8 cellular contexts compared by ENCODE assay signal in the genomic region with DNA sequence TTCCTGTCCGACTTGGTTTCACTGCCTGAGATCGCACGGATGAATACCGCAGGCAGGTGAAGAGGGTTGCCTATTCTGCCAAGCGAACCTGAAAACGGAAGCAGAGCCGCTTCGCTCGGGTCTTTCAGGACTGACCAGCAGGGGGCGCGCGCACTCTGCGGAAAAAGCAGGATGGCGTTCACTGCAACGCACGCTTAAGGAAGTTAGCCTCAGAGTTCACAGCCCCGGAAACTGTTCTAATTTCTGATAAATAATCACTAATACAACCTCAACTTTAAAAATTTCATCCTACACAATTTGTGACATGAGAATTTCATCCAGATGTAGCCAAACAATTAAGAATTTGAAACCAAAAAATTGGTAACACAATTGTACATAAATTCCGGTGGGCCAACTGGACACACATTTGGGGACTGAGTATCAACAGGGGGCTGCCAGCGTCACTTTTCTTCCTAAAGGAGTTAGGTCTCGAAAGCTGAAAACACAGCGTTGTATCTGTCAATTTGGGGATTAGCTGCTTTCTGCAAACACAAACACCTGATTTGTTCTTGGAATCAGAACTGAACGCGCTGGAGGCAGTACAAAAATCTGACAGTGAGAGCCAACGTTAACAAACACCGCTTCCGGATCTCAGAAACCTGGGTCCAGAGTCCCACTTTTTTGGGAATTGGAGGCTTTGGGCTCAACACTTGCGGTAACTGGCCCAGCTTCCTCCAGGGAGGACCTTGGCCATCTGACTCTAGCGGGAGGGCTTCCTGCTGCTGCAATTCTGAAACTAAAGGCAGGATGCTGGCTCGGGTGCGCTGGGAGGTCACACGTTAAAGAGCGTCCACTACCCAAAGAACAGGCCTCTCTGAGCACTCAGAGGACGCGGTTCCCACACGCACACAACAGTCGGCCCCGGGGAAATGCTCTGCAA.
A peak's percentile ranks its signal among the peaks of the same experiment; 100 is the strongest.
DNase-seq lines count a peak whose midpoint lies in the region; ATAC-seq lines count a peak whose summit lies in the region.

No MANE protein-coding gene starts in this region.

- ATAC-seq in GM18868 (IDR thresholded peaks at IDR 0.05; ENCODE audit: unreplicated experiment) = peak; percentile 56
- peak; percentile 66 for ATAC-seq in HG03354 (IDR thresholded peaks at IDR 0.05; ENCODE audit: poor library complexity, severe bottlenecking, unreplicated experiment)
- peak; percentile 92 for ATAC-seq in effector memory CD8-positive, alpha-beta T cell (replicated peaks)

- H3K9me3 Mint-ChIP-seq in effector memory CD8-positive, alpha-beta T cell = no peaks in the 10 kb centered on the region

- DNase-seq in AG08396 (ENCODE audit: low spot score) (peak; percentile 81), NK-92 (lab: John Stamatoyannopoulos, UW; ENCODE audit: unreplicated experiment) (peak; percentile 30), midbrain (lab: John Stamatoyannopoulos, UW) (peak; percentile 93)
- DNase-seq in activated CD8-positive, alpha-beta memory T cell treated with anti-CD3 and anti-CD28 coated beads for 1 hour (ENCODE audit: extremely low read depth in 1 of 2, low read depth in 1 of 2) = peak; percentile 68 to 90
- peak; percentile 90 for DNase-seq in effector memory CD8-positive, alpha-beta T cell
- peak; percentile 56 to 79 for DNase-seq in stimulated activated CD8-positive, alpha-beta memory T cell treated with anti-CD3 and anti-CD28 coated beads, Interleukin-15, amount 100 ng/mL, for 4 hours (ENCODE audit: low read depth in 2 of 2)

- no peaks in the 10 kb centered on the region for H3K36me3 Mint-ChIP-seq in effector memory CD8-positive, alpha-beta T cell (ENCODE audit: insufficient read depth)

- H3K27me3 Mint-ChIP-seq in effector memory CD8-positive, alpha-beta T cell = peaks cover 19 to 21% of the 10 kb centered on the region in 2 donors

- peaks cover 8 to 9% of the 10 kb centered on the region in 2 donors for H3K4me1 Mint-ChIP-seq in effector memory CD8-positive, alpha-beta T cell (ENCODE audit: low read depth in 2 of 2)

- peak overlapping the region; percentile 62 to 70 for H3K4me3 Mint-ChIP-seq in effector memory CD8-positive, alpha-beta T cell

- peak overlapping the region in 1 of 2 donors; percentile 80 for H3K27ac Mint-ChIP-seq in effector memory CD8-positive, alpha-beta T cell

Comparison
In these comparisons a context has a peak if more than half of its experiments do, and no peak if none do; other contexts are left out.
1. Peak in every context shown above with its lines: DNase-seq and ATAC-seq.
2. DNase-seq: peak in every context shown above with its lines; median percentile 93 in midbrain; 90 in effector memory CD8-positive, alpha-beta T cell; 81 in AG08396; 79 in activated CD8-positive, alpha-beta memory T cell treated with anti-CD3 and anti-CD28 coated beads for 1 hour; 68 in stimulated activated CD8-positive, alpha-beta memory T cell treated with anti-CD3 and anti-CD28 coated beads, Interleukin-15, amount 100 ng/mL, for 4 hours; 30 in NK-92.